27 cellular contexts compared by ENCODE assay signal in the genomic region with DNA sequence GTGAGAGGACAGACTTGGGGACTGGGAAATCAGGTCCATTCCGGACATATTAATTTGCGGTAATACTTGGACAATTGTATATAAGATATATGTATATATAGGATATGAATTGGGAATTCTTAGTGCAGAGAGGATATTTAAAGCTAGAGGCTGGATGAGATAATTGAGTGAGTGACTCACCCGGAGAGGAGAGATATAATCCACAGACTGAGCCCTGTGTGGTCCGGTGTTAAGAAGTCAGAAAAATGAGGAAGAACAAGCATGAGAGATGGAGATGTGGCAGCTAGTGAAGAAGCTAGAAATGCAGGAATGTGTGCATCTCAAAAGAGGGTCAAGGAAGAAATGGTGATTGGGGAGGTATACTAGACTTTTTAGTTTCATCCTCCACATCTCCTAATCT.
A peak's percentile ranks its signal among the peaks of the same experiment; 100 is the strongest.
DNase-seq lines count a peak whose midpoint lies in the region; TF ChIP-seq lines count a peak whose summit lies in the region.
"Had no signal": no experiment of that assay in that cellular context is flagged by ENCODE, and none has a peak within 500 bp of the region (broad histone marks: within the 10 kb centered on the region; RNA-seq: fewer than 3 reads in every experiment).

No MANE protein-coding gene starts in this region.

- DNase-seq in BE2C (peak; percentile 14), NCI-H226 (peak; percentile 29), astrocyte of the spinal cord (ENCODE audit: low read depth, low spot score) (peak; percentile 5), iris pigment epithelial cell (ENCODE audit: low read depth) (peak; percentile 51), HuH-7.5 (ENCODE audit: low spot score) (no peak), NAMALWA (ENCODE audit: low spot score) (no peak), H7 (no peak)
- no peak for DNase-seq in activated naive CD8-positive, alpha-beta T cell treated with anti-CD3 and anti-CD28 coated beads for 36 hours
- DNase-seq: activated CD4-positive, alpha-beta T cell treated with anti-CD3 and anti-CD28 coated beads, Interleukin-2, amount 10 ng/mL, durations not matched to agents 24 days and 14 days; activated naive CD8-positive, alpha-beta T cell treated with anti-CD3 and anti-CD28 coated beads, Interleukin-2, amount 50 U/mL, for 24 hours; activated T-cell treated with anti-CD3 and anti-CD28 coated beads, Interleukin-2, amount 50 U/mL, for 24 hours; DMS 273 treated with DMSO at 0.1 percent for 48 hours; effector CD8-positive, alpha-beta T cell; head of caudate nucleus; Karpas-422; MV-4-11; NCI-H1436 treated with DMSO at 0.1 percent for 48 hours; NCI-H345; posterior cingulate gyrus; uterus; WERI-Rb-1 had no signal

- no peaks in the 10 kb centered on the region for H3K27me3 ChIP-seq in BE2C
- H3K27me3 ChIP-seq in H7 (ENCODE audit: control insufficient read depth, insufficient read depth, low read length): no peaks in the 10 kb centered on the region
- H3K27me3 ChIP-seq: BLaER1, right atrium auricular region, uterus had no signal

- H3K4me3 Mint-ChIP-seq in activated naive CD8-positive, alpha-beta T cell treated with anti-CD3 and anti-CD28 coated beads for 36 hours: no peak overlapping the region
- H3K4me3 Mint-ChIP-seq: activated CD4-positive, alpha-beta T cell treated with anti-CD3 and anti-CD28 coated beads, Interleukin-2, amount 10 ng/mL, durations not matched to agents 24 days and 14 days; activated naive CD8-positive, alpha-beta T cell treated with anti-CD3 and anti-CD28 coated beads, Interleukin-2, amount 50 U/mL, for 24 hours; activated T-cell treated with anti-CD3 and anti-CD28 coated beads, Interleukin-2, amount 50 U/mL, for 24 hours; stimulated activated naive CD8-positive, alpha-beta T cell treated with anti-CD3 and anti-CD28 coated beads, Interleukin-15, Interleukin-2, amounts not matched to agents 100 ng/mL and 50 ng/mL, for 24 hours; T-helper 2 cell treated with Interferon-gamma antibody and Interleukin-4, amounts not matched to agents 5 μg/mL and 100 μg/mL, for 36 hours had no signal

- H3K27me3 Mint-ChIP-seq in activated naive CD8-positive, alpha-beta T cell treated with anti-CD3 and anti-CD28 coated beads for 36 hours: no peaks in the 10 kb centered on the region
- H3K27me3 Mint-ChIP-seq: activated CD4-positive, alpha-beta T cell treated with anti-CD3 and anti-CD28 coated beads, Interleukin-2, amount 10 ng/mL, durations not matched to agents 24 days and 14 days; activated naive CD8-positive, alpha-beta T cell treated with anti-CD3 and anti-CD28 coated beads, Interleukin-2, amount 50 U/mL, for 24 hours; activated T-cell treated with anti-CD3 and anti-CD28 coated beads, Interleukin-2, amount 50 U/mL, for 24 hours; stimulated activated naive CD8-positive, alpha-beta T cell treated with anti-CD3 and anti-CD28 coated beads, Interleukin-15, Interleukin-2, amounts not matched to agents 100 ng/mL and 50 ng/mL, for 24 hours had no signal

- H3K4me1 ChIP-seq in BE2C: peaks cover 20% of the 10 kb centered on the region
- H3K4me1 ChIP-seq: BLaER1, right atrium auricular region, uterus had no signal

- H3K27ac Mint-ChIP-seq in activated naive CD8-positive, alpha-beta T cell treated with anti-CD3 and anti-CD28 coated beads for 36 hours: no peak overlapping the region
- H3K27ac Mint-ChIP-seq: activated CD4-positive, alpha-beta T cell treated with anti-CD3 and anti-CD28 coated beads, Interleukin-2, amount 10 ng/mL, durations not matched to agents 24 days and 14 days; activated naive CD8-positive, alpha-beta T cell treated with anti-CD3 and anti-CD28 coated beads, Interleukin-2, amount 50 U/mL, for 24 hours; activated T-cell treated with anti-CD3 and anti-CD28 coated beads, Interleukin-2, amount 50 U/mL, for 24 hours; stimulated activated naive CD8-positive, alpha-beta T cell treated with anti-CD3 and anti-CD28 coated beads, Interleukin-15, Interleukin-2, amounts not matched to agents 100 ng/mL and 50 ng/mL, for 24 hours; T-helper 2 cell treated with Interferon-gamma antibody and Interleukin-4, amounts not matched to agents 5 μg/mL and 100 μg/mL, for 36 hours had no signal

- H3K36me3 Mint-ChIP-seq in activated naive CD8-positive, alpha-beta T cell treated with anti-CD3 and anti-CD28 coated beads for 36 hours: no peaks in the 10 kb centered on the region

- H3K36me3 ChIP-seq in BE2C: no peaks in the 10 kb centered on the region
- no peaks in the 10 kb centered on the region for H3K36me3 ChIP-seq in H7 (replicated peaks; ENCODE audit: control insufficient read depth, insufficient read depth, low read length)
- H3K36me3 ChIP-seq: BLaER1, right atrium auricular region, thoracic aorta, uterus, WERI-Rb-1 had no signal

- TF ChIP-seq CTCF in BE2C (IDR thresholded peaks at IDR 0.05; ENCODE audit: low read depth, low read length): no peak
- no peak for TF ChIP-seq CTCF in astrocyte of the spinal cord (IDR thresholded peaks at IDR 0.05; ENCODE audit: low read depth, low read length)

- in situ Hi-C loops in astrocyte of the spinal cord (cut with HindIII; ENCODE audit: low sequenced_read_pairs): no loop called here

- H3K4me3 ChIP-seq in BE2C (ENCODE audit: low read depth, low read length) (no peak overlapping the region), astrocyte of the spinal cord (ENCODE audit: low read depth, low read length) (no peak overlapping the region), H7 (ENCODE audit: insufficient read depth, low read depth, low read length) (no peak overlapping the region)
- H3K4me3 ChIP-seq: BLaER1, right atrium auricular region, smooth muscle cell, thoracic aorta, uterus had no signal

- no peaks in the 10 kb centered on the region for H3K9me3 ChIP-seq in BE2C
- H3K9me3 ChIP-seq: BLaER1, right atrium auricular region, thoracic aorta, uterus had no signal

- H3K9me3 Mint-ChIP-seq in activated naive CD8-positive, alpha-beta T cell treated with anti-CD3 and anti-CD28 coated beads for 36 hours: peaks cover 1% of the 10 kb centered on the region
- H3K9me3 Mint-ChIP-seq: activated CD4-positive, alpha-beta T cell treated with anti-CD3 and anti-CD28 coated beads, Interleukin-2, amount 10 ng/mL, durations not matched to agents 24 days and 14 days; activated naive CD8-positive, alpha-beta T cell treated with anti-CD3 and anti-CD28 coated beads, Interleukin-2, amount 50 U/mL, for 24 hours; T-helper 2 cell treated with Interferon-gamma antibody and Interleukin-4, amounts not matched to agents 5 μg/mL and 100 μg/mL, for 36 hours had no signal

- H3K4me1 Mint-ChIP-seq in activated naive CD8-positive, alpha-beta T cell treated with anti-CD3 and anti-CD28 coated beads for 36 hours: no peaks in the 10 kb centered on the region
- H3K4me1 Mint-ChIP-seq: activated CD4-positive, alpha-beta T cell treated with anti-CD3 and anti-CD28 coated beads, Interleukin-2, amount 10 ng/mL, durations not matched to agents 24 days and 14 days; activated naive CD8-positive, alpha-beta T cell treated with anti-CD3 and anti-CD28 coated beads, Interleukin-2, amount 50 U/mL, for 24 hours had no signal

Comparison
In these comparisons a context has a peak if more than half of its experiments do, and no peak if none do; other contexts are left out.
1. DNase-seq: peak in BE2C (single experiment), NCI-H226 (single experiment), astrocyte of the spinal cord (single experiment) and iris pigment epithelial cell (single experiment); none in HuH-7.5 (single experiment), activated naive CD8-positive, alpha-beta T cell treated with anti-CD3 and anti-CD28 coated beads for 36 hours (single experiment), NAMALWA (single experiment) and H7 (single experiment).